Comparison of ENCODE assay signal across 8 cellular contexts in the genomic region with DNA sequence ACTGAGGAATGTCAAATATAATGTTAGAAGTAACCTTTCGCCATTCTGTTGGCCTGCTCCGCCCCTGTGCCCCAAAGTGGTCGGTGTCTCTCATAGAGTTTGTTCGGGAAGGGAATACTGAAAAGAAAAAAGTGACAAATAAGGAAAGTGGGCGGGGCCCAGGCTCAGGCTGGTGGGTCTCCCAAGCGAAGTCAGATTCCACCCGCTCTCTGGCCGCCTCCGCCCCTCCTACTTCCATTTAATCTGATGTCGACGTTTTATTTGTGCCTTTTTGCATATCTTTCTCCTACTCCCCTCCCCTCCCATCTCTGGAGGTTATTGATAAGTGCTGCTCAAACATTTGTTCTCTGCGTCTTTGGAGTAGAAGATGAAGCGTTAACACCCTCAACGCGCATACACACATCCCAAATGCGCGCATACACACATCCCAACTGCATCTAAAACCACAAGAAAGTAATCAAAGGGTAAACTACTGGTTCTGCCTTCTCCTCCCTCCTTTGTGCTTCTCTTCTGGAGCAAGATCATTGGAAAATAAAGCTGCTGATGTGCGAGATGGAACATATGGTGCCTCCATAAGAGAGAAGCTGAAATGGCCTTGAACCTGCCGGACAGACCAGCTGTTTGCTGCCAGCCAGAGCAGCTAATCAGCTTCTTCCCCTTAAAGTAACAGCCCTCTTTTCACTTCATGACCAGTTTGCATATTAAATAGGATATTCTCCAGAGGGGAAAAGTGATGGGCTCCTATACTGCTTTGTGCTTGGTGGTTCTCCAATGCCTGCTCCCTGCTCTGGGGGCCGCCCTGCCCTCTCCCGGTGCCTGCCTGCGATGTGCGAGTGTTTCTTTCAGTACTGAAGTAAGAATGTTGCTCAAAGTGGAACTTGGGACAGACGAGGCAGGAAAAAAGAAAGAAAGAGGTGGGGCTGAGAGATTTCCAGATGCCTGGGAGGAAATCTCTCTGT. TPM values are rescaled to one million over a fixed set of nuclear protein-coding genes. Genes with fewer than 3 reads are reported as not detected.
A peak's percentile ranks its signal among the peaks of the same experiment; 100 is the strongest.
DNase-seq lines count a peak whose midpoint lies in the region; ATAC-seq, FAIRE-seq and TF ChIP-seq lines count a peak whose summit lies in the region.

No MANE protein-coding gene starts in this region.

- peak overlapping the region; percentile 80 for H3K4me3 Mint-ChIP-seq in activated naive CD8-positive, alpha-beta T cell

- no peak overlapping the region for H3K27ac Mint-ChIP-seq in activated naive CD8-positive, alpha-beta T cell

- peaks cover 17% of the 10 kb centered on the region for H3K4me1 Mint-ChIP-seq in activated naive CD8-positive, alpha-beta T cell (ENCODE audit: low read depth)

- H3K27ac ChIP-seq in HUES64 (ENCODE audit: low read depth, low read length) (no peak overlapping the region), heart left ventricle (peak overlapping the region in 11 of 12 donors; percentile 59 to 90 (median 79)), pancreas (peak overlapping the region; percentile 35 to 87 (median 68))

- DNase-seq in AG10803 (ENCODE audit: low read depth) (peak; percentile 38), heart left ventricle (peak; percentile 39 to 69 (median 61)), pancreas (peak in 4 of 6 donors; percentile 31 to 44 (median 40)), activated gamma-delta T cell treated with Interleukin-2 at 50 U/mL for 16 hours (no peak), NCI-H1417 treated with DMSO at 0.1 percent for 48 hours (lab: John Stamatoyannopoulos, UW) (no peak)

- H3K9me3 ChIP-seq in HUES64 (ENCODE audit: insufficient read depth, low read depth, low read length) (no peaks in the 10 kb centered on the region), heart left ventricle (no peaks in the 10 kb centered on the region), pancreas (no peaks in the 10 kb centered on the region)

- no peak overlapping the region for H3K9ac ChIP-seq in HUES64 (ENCODE audit: low read depth, low read length)

- intact Hi-C loops in heart left ventricle (cut with DNase I) (loop anchor here in 9 of 10 donors (5.0 to 10.0 kb wide), 11 partner anchors 41 to 401 kb away; a partner anchor contains a TSS), pancreas (cut with DNase I) (no loop called here)

- TF ChIP-seq POLR2A in heart left ventricle (IDR thresholded peaks at IDR 0.05), result no peak

- no peak for FAIRE-seq in pancreas (lab: Jason Lieb, UNC)

- WGBS in HUES64, result 5% methylated on average over 23 of the region's 24 CpGs
- 4 to 38% (median 21%) methylated on average over 24 of the region's 24 CpGs for WGBS in heart left ventricle, 4 donors
- 0 to 25% methylated on average over 24 of the region's 24 CpGs for WGBS in pancreas, 2 donors

- TF ChIP-seq CTCF in AG10803 (conservative IDR thresholded peaks at IDR 0.05; ENCODE audit: low read length) (peak; percentile 10), heart left ventricle (IDR thresholded peaks at IDR 0.05) (peak in 2 of 12 donors; percentile 9 to 12), pancreas (IDR thresholded peaks at IDR 0.05) (no peak)

- H3K36me3 ChIP-seq in HUES64 (ENCODE audit: insufficient read depth, low read length) (no peaks in the 10 kb centered on the region), heart left ventricle (no peaks in the 10 kb centered on the region), pancreas (no peaks in the 10 kb centered on the region)

- peaks cover 4% of the 10 kb centered on the region for H3K4me1 ChIP-seq in HUES64 (ENCODE audit: insufficient read depth, low read length)
- peaks cover 0 to 17% (median 4%) of the 10 kb centered on the region in 12 donors for H3K4me1 ChIP-seq in heart left ventricle
- H3K4me1 ChIP-seq in pancreas, result no peaks in the 10 kb centered on the region

- peak in 3 of 4 donors; percentile 14 to 52 (median 50) for ATAC-seq in heart left ventricle
- ATAC-seq in pancreas, result peak in 2 of 4 donors; percentile 16 to 23
- no peak for ATAC-seq in GM18858 (IDR thresholded peaks at IDR 0.05; ENCODE audit: unreplicated experiment)

- H3K36me3 Mint-ChIP-seq in activated naive CD8-positive, alpha-beta T cell, result no peaks in the 10 kb centered on the region

- peak overlapping the region; percentile 76 for H3K4me3 ChIP-seq in AG10803 (ENCODE audit: low read length)
- H3K4me3 ChIP-seq in HUES64 (ENCODE audit: low read length), result peak overlapping the region; percentile 60
- peak overlapping the region; percentile 19 to 86 (median 64) for H3K4me3 ChIP-seq in heart left ventricle
- H3K4me3 ChIP-seq in pancreas, result peak overlapping the region in 3 of 4 donors; percentile 23 to 60 (median 49)

- no peaks in the 10 kb centered on the region for H3K27me3 Mint-ChIP-seq in activated naive CD8-positive, alpha-beta T cell

- no peaks in the 10 kb centered on the region for H3K9me3 Mint-ChIP-seq in activated naive CD8-positive, alpha-beta T cell (ENCODE audit: low read depth)

- H3K27me3 ChIP-seq in HUES64 (ENCODE audit: insufficient read depth, low read length) (peaks cover 53% of the 10 kb centered on the region), heart left ventricle (peaks cover 0 to 33% (median 0%) of the 10 kb centered on the region in 9 donors), pancreas (no peaks in the 10 kb centered on the region)

RNA-seq across cellular contexts. Expression of a gene that starts 3.1 kb away (rescaled TPM):
- polyA plus RNA-seq in HUES64 (2013, experiment 1 of 2), result 0.40 TPM
- polyA plus RNA-seq in HUES64 (2013, experiment 2 of 2), result 0.70 TPM
- 1 to 10 TPM; 1.2 to 3.0 (median 1.5) TPM for total RNA-seq in heart left ventricle
- polyA plus RNA-seq in heart left ventricle, result 1 to 10 TPM; 1.4 TPM
- total RNA-seq in pancreas, result 1 to 10 TPM; 2.4 to 4.7 (median 3.0) TPM
- polyA plus RNA-seq in pancreas, result 1 to 10 TPM; 3.9 to 8.8 TPM

Comparison
In these comparisons a context has a peak if more than half of its experiments do, and no peak if none do; other contexts are left out.
1. DNase-seq: peak in AG10803 (single experiment), heart left ventricle (5 of 5) and pancreas (4 of 6); none in activated gamma-delta T cell treated with Interleukin-2 at 50 U/mL for 16 hours (single experiment) and NCI-H1417 treated with DMSO at 0.1 percent for 48 hours (single experiment).
2. intact Hi-C loops: an anchor here in heart left ventricle (5.0 to 10.0 kb wide); none called in pancreas.
3. Peak in every context shown above with its lines, with median percentiles within 50 percentile points of each other: H3K4me3 ChIP-seq.